In genomic region chr19:49801966-49802661, GRCh38 we compare ENCODE assay signal across 9 cellular contexts. TPM values are rescaled to one million over a fixed set of nuclear protein-coding genes. Genes with fewer than 3 reads are reported as not detected.
DNase-seq lines count a peak whose midpoint lies in the region; ATAC-seq and TF ChIP-seq lines count a peak whose summit lies in the region.
"Had no signal": no experiment of that assay in that cellular context is flagged by ENCODE, and none has a peak within 500 bp of the region (broad histone marks: within the 10 kb centered on the region; RNA-seq: fewer than 3 reads in every experiment).

No MANE protein-coding gene starts in this region.

- H3K4me3 ChIP-seq in SJCRH30: no peak overlapping the region
- peak overlapping the region; percentile 58 for H3K4me3 ChIP-seq in fibroblast of the aortic adventitia (ENCODE audit: low read depth, low read length)
- peak overlapping the region; percentile 54 for H3K4me3 ChIP-seq in neural cell (ENCODE audit: low read length)

- H3K9me3 Mint-ChIP-seq in activated CD8-positive, alpha-beta T cell treated with anti-CD3 and anti-CD28 coated beads for 36 hours: no peaks in the 10 kb centered on the region

- POLR2A ChIA-PET in activated CD8-positive, alpha-beta T cell treated with anti-CD3 and anti-CD28 coated beads for 36 hours (lab: Charles Lee): no interaction called here

- CTCF ChIA-PET in activated CD8-positive, alpha-beta T cell treated with anti-CD3 and anti-CD28 coated beads for 36 hours (lab: Charles Lee): no interaction called here

- peak overlapping the region; percentile 60 for H3K9ac ChIP-seq in neural cell (ENCODE audit: low read length)

- no peak overlapping the region for H3K27ac Mint-ChIP-seq in activated CD8-positive, alpha-beta T cell treated with anti-CD3 and anti-CD28 coated beads for 36 hours

- H3K9me3 ChIP-seq in SJCRH30 (replicated peaks) (no peaks in the 10 kb centered on the region), neural cell (ENCODE audit: low read length) (no peaks in the 10 kb centered on the region)

- intact Hi-C loops in activated CD8-positive, alpha-beta T cell treated with anti-CD3 and anti-CD28 coated beads for 36 hours (cut with micrococcal nuclease): no loop called here

- H3K27me3 Mint-ChIP-seq in activated CD8-positive, alpha-beta T cell treated with anti-CD3 and anti-CD28 coated beads for 36 hours: no peaks in the 10 kb centered on the region

- no peaks in the 10 kb centered on the region for H3K4me1 Mint-ChIP-seq in activated CD8-positive, alpha-beta T cell treated with anti-CD3 and anti-CD28 coated beads for 36 hours (ENCODE audit: low read depth)

- H3K79me2 ChIP-seq in neural cell (replicated peaks; ENCODE audit: insufficient read depth, low read length): no peaks in the 10 kb centered on the region

- H4K20me1 ChIP-seq in neural cell (ENCODE audit: insufficient read depth): no peaks in the 10 kb centered on the region

- ATAC-seq in activated CD8-positive, alpha-beta T cell treated with anti-CD3 and anti-CD28 coated beads for 36 hours: no peak
- ATAC-seq in GM21723 (IDR thresholded peaks at IDR 0.05; ENCODE audit: unreplicated experiment): no peak

- peaks cover 26% of the 10 kb centered on the region for H3K36me3 Mint-ChIP-seq in activated CD8-positive, alpha-beta T cell treated with anti-CD3 and anti-CD28 coated beads for 36 hours (ENCODE audit: low read depth)

- no peak overlapping the region for H2AFZ ChIP-seq in neural cell (ENCODE audit: low read depth, low read length)

- H3K27ac ChIP-seq in SJCRH30 (no peak overlapping the region), neural cell (ENCODE audit: low read length) (peak overlapping the region; percentile 64)
- H3K27ac ChIP-seq: HL-60 had no signal

- TF ChIP-seq EP300 in neural cell (conservative IDR thresholded peaks at IDR 0.05; ENCODE audit: poor library complexity, severe bottlenecking): no peak

- no peak overlapping the region for H3K4me2 ChIP-seq in neural cell (ENCODE audit: low read length)

- DNase-seq in H4 (ENCODE audit: low spot score) (peak; percentile 35), SJCRH30 (peak; percentile 55 to 59), fibroblast of the aortic adventitia (ENCODE audit: low read depth) (peak; percentile 88), GOT3 (lab: John Stamatoyannopoulos, UW) (no peak)
- no peak for DNase-seq in activated CD8-positive, alpha-beta T cell treated with anti-CD3 and anti-CD28 coated beads for 36 hours
- DNase-seq in stimulated activated CD4-positive, alpha-beta T cell treated with anti-CD3 and anti-CD28 coated beads, Interleukin-4, amount 100 ng/mL, for 4 hours: no peak

- no peak for TF ChIP-seq RAD21 in neural cell (conservative IDR thresholded peaks at IDR 0.05)

- H3F3A ChIP-seq in neural cell (ENCODE audit: insufficient read depth, low read length, poor library complexity, severe bottlenecking): no peaks in the 10 kb centered on the region

- H3K4me3 Mint-ChIP-seq in activated CD8-positive, alpha-beta T cell treated with anti-CD3 and anti-CD28 coated beads for 36 hours: no peak overlapping the region

- TF ChIP-seq CTCF in fibroblast of the aortic adventitia (IDR thresholded peaks at IDR 0.05; ENCODE audit: insufficient read depth, low read length): peak; percentile 57
- peak; percentile 20 for TF ChIP-seq CTCF in neural cell (IDR thresholded peaks at IDR 0.05; ENCODE audit: poor library complexity, severe bottlenecking)
- TF ChIP-seq CTCF in activated CD8-positive, alpha-beta T cell treated with anti-CD3 and anti-CD28 coated beads for 36 hours (IDR thresholded peaks at IDR 0.05): no peak

- no peaks in the 10 kb centered on the region for H3K9me2 ChIP-seq in neural cell (ENCODE audit: insufficient read depth, low read length)

- H3K27me3 ChIP-seq in SJCRH30 (no peaks in the 10 kb centered on the region), neural cell (ENCODE audit: insufficient read depth, low read depth, low read length) (no peaks in the 10 kb centered on the region)

- H3K36me3 ChIP-seq in SJCRH30 (peaks cover 57% of the 10 kb centered on the region), neural cell (ENCODE audit: insufficient read depth, low read length) (no peaks in the 10 kb centered on the region)

- H3K4me1 ChIP-seq in SJCRH30: no peaks in the 10 kb centered on the region

TF ChIP-seq in neural cell, 6 proteins besides CTCF, POLR2A, EP300 and RAD21:
- TF ChIP-seq POLR2AphosphoS5 (IDR thresholded peaks at IDR 0.05) (peak; percentile 40), SMC3 (conservative IDR thresholded peaks at IDR 0.05; ENCODE audit: poor library complexity) (no peak)
TF ChIP-seq in neural cell: peak in this region for 1.

RNA-seq across cellular contexts. Expression of gene FUZ, which starts 11.0 kb away (rescaled TPM):
- total RNA-seq in H4 (2014; rRNA removed; shearing (Covaris generic)): 26.2 and 31.7 TPM in 2 replicates
- total RNA-seq in SJCRH30 (2014; rRNA removed; shearing (Covaris generic)): 27.6 and 27.9 TPM in 2 replicates
- 23.5 and 27.5 TPM in 2 replicates for total RNA-seq in fibroblast of the aortic adventitia (ENCODE audit: low replicate concordance)
- polyA plus RNA-seq in neural cell: 32.9 and 35.4 TPM in 2 replicates
- 20.2 and 21.9 TPM in 2 replicates for polyA minus RNA-seq in neural cell
- 10 to 100 TPM; 23.5 to 24.1 TPM for total RNA-seq in activated CD8-positive, alpha-beta T cell treated with anti-CD3 and anti-CD28 coated beads for 36 hours

RNA-seq across cellular contexts. Expression of gene MED25, which starts 16.0 kb away (rescaled TPM):
- 16.1 TPM in 2 replicates for total RNA-seq in H4 (2014; rRNA removed; shearing (Covaris generic))
- total RNA-seq in SJCRH30 (2014; rRNA removed; shearing (Covaris generic)): 22.2 and 27.4 TPM in 2 replicates
- 19.4 and 21.7 TPM in 2 replicates for total RNA-seq in fibroblast of the aortic adventitia (ENCODE audit: low replicate concordance)
- polyA plus RNA-seq in neural cell: 18.9 and 22.0 TPM in 2 replicates
- polyA minus RNA-seq in neural cell: 25.9 and 27.5 TPM in 2 replicates
- total RNA-seq in activated CD8-positive, alpha-beta T cell treated with anti-CD3 and anti-CD28 coated beads for 36 hours: 10 to 100 TPM; 35.7 to 38.7 TPM

RNA-seq across cellular contexts. Expression of gene AP2A1, which starts 35.3 kb away (rescaled TPM):
- 55.5 and 61.1 TPM in 2 replicates for total RNA-seq in H4 (2014; rRNA removed; shearing (Covaris generic))
- total RNA-seq in SJCRH30 (2014; rRNA removed; shearing (Covaris generic)): 66.5 and 68.8 TPM in 2 replicates
- 85.6 and 115 TPM in 2 replicates for total RNA-seq in fibroblast of the aortic adventitia (ENCODE audit: low replicate concordance)
- polyA plus RNA-seq in neural cell: 40.8 and 53.4 TPM in 2 replicates
- polyA minus RNA-seq in neural cell: 79.1 and 79.4 TPM in 2 replicates
- 10 to 100 TPM; 83.4 to 84.5 TPM for total RNA-seq in activated CD8-positive, alpha-beta T cell treated with anti-CD3 and anti-CD28 coated beads for 36 hours

RNA-seq across cellular contexts. Expression of gene TSKS, which starts 39.0 kb away (rescaled TPM):
- not detected in 2 replicates for total RNA-seq in H4 (2014; rRNA removed; shearing (Covaris generic))
- total RNA-seq in SJCRH30 (2014; rRNA removed; shearing (Covaris generic)): not detected in 2 replicates
- 0.57 and 1.4 TPM in 2 replicates for total RNA-seq in fibroblast of the aortic adventitia (ENCODE audit: low replicate concordance)
- polyA plus RNA-seq in neural cell: not detected in 2 replicates
- not detected in 2 replicates for polyA minus RNA-seq in neural cell
- total RNA-seq in activated CD8-positive, alpha-beta T cell treated with anti-CD3 and anti-CD28 coated beads for 36 hours: under 1 TPM; 0.50 to 0.81 TPM

RNA-seq across cellular contexts. Expression of gene PTOV1, which starts 48.8 kb away (rescaled TPM):
- 99.9 and 101 TPM in 2 replicates for total RNA-seq in H4 (2014; rRNA removed; shearing (Covaris generic))
- 77.1 and 91.2 TPM in 2 replicates for total RNA-seq in SJCRH30 (2014; rRNA removed; shearing (Covaris generic))
- total RNA-seq in fibroblast of the aortic adventitia (ENCODE audit: low replicate concordance): 46.2 and 51.2 TPM in 2 replicates
- polyA plus RNA-seq in neural cell: 199 and 288 TPM in 2 replicates
- polyA minus RNA-seq in neural cell: 122 and 133 TPM in 2 replicates
- total RNA-seq in activated CD8-positive, alpha-beta T cell treated with anti-CD3 and anti-CD28 coated beads for 36 hours: 10 to 100 TPM; 87.4 to 88.5 TPM

Comparison
In these comparisons a context has a peak if more than half of its experiments do, and no peak if none do; other contexts are left out.
1. DNase-seq: peak in H4 (single experiment), SJCRH30 (2 of 2) and fibroblast of the aortic adventitia (single experiment); none in activated CD8-positive, alpha-beta T cell treated with anti-CD3 and anti-CD28 coated beads for 36 hours (single experiment), stimulated activated CD4-positive, alpha-beta T cell treated with anti-CD3 and anti-CD28 coated beads, Interleukin-4, amount 100 ng/mL, for 4 hours (0 of 2) and GOT3 (single experiment).